24 cellular contexts compared by ENCODE assay signal in genomic region chr5:58770131-58770530, GRCh38.
"Had no signal": no experiment of that assay in that cellular context is flagged by ENCODE, and none has a peak within 500 bp of the region (broad histone marks: within the 10 kb centered on the region; RNA-seq: fewer than 3 reads in every experiment).

No MANE protein-coding gene starts in this region.

- H3K27me3 ChIP-seq: neural progenitor cell, ovary, right lobe of liver, sigmoid colon, stomach, suprapubic skin, testis, tibial artery, upper lobe of left lung, vagina had no signal

- DNase-seq: natural killer cell; occipital lobe; ovary; posterior cingulate gyrus; psoas muscle; right cardiac atrium; right lobe of liver; sigmoid colon; small intestine; stimulated activated CD4-positive, alpha-beta T cell treated with anti-CD3 and anti-CD28 coated beads, Interleukin-15, amount 100 ng/mL, for 24 hours; stimulated activated CD4-positive, alpha-beta T cell treated with anti-CD3 and anti-CD28 coated beads, Interleukin-2, amount 100 ng/mL, for 24 hours; stimulated activated CD4-positive, alpha-beta T cell treated with anti-CD3 and anti-CD28 coated beads, Interleukin-2, amount 100 ng/mL, for 48 hours; stimulated activated CD4-positive, alpha-beta T cell treated with anti-CD3 and anti-CD28 coated beads, Interleukin-4, amount 100 ng/mL, for 24 hours; stimulated activated naive B cell treated with anti-CD40 and anti-IgM and Interleukin-4, amounts not matched to agents 10 μg/mL and 1 μg/mL and 100 μg/mL, for 72 hours; stimulated activated naive CD4-positive, alpha-beta T cell treated with Interleukin-2 at 50 U/mL for 16 hours; stomach; testis; tibial artery; trophoblast cell; upper lobe of left lung had no signal

- H3K9me3 ChIP-seq: ovary, psoas muscle, right lobe of liver, sigmoid colon, stomach, suprapubic skin, testis, tibial artery, upper lobe of left lung, vagina had no signal

- H3K4me3 ChIP-seq: neural progenitor cell, ovary, psoas muscle, right lobe of liver, sigmoid colon, stomach, suprapubic skin, testis, tibial artery, upper lobe of left lung, vagina had no signal

- H3K4me2 ChIP-seq: neural progenitor cell had no signal

- H3K36me3 ChIP-seq: neural progenitor cell, ovary, right lobe of liver, sigmoid colon, stomach, suprapubic skin, tibial artery, upper lobe of left lung, vagina had no signal

- H3K4me1 ChIP-seq: neural progenitor cell, parathyroid adenoma, psoas muscle, sigmoid colon, suprapubic skin, testis, tibial artery, upper lobe of left lung, vagina had no signal

- H2AFZ ChIP-seq: neural progenitor cell, parathyroid adenoma had no signal

- H3K79me2 ChIP-seq: parathyroid adenoma had no signal

- H3K27ac ChIP-seq: neural progenitor cell, ovary, parathyroid adenoma, psoas muscle, right lobe of liver, sigmoid colon, stomach, suprapubic skin, testis, tibial artery, upper lobe of left lung, vagina had no signal

- H3K9ac ChIP-seq: neural progenitor cell, parathyroid adenoma had no signal
